20 cellular contexts compared by ENCODE assay signal in genomic region chr12:84950971-84951546, GRCh38. TPM values are rescaled to one million over a fixed set of nuclear protein-coding genes. Genes with fewer than 3 reads are reported as not detected.
DNase-seq lines count a peak whose midpoint lies in the region; ATAC-seq, FAIRE-seq and TF ChIP-seq lines count a peak whose summit lies in the region.
"Had no signal": no experiment of that assay in that cellular context is flagged by ENCODE, and none has a peak within 500 bp of the region (broad histone marks: within the 10 kb centered on the region; RNA-seq: fewer than 3 reads in every experiment).

No MANE protein-coding gene starts in this region.

- no peak overlapping the region for H3K4me3 ChIP-seq in HCT116 (replicated peaks in 1 of 2; ENCODE audit: low read depth in 1 of 2, low read length in 2 of 2)
- no peak overlapping the region for H3K4me3 ChIP-seq in H1 (ENCODE audit: extremely low read depth in 1 of 4, insufficient read depth in 2 of 4, low read depth in 3 of 4, low read length in 4 of 4)
- H3K4me3 ChIP-seq in neural progenitor cell, result no peak overlapping the region
- H3K4me3 ChIP-seq: A549, SJSA1 had no signal

- H3F3A ChIP-seq in neural progenitor cell (ENCODE audit: low read depth), result no peaks in the 10 kb centered on the region

- peak; percentile 4 for DNase-seq in ELR (ENCODE audit: low read depth)
- no peak for DNase-seq in HCT116 (ENCODE audit: low read depth, low spot score)
- DNase-seq in H1 (ENCODE audit: low read depth in 1 of 2, low spot score in 2 of 2), result no peak
- no peak for DNase-seq in neural progenitor cell (ENCODE audit: low spot score)
- DNase-seq in activated CD4-positive, alpha-beta memory T cell treated with anti-CD3 and anti-CD28 coated beads, Interleukin-2, amount 10 ng/mL, durations not matched to agents 7 days and 5 days, result no peak
- DNase-seq in Ammon's horn (ENCODE audit: low spot score), result no peak
- no peak for DNase-seq in activated CD4-positive, alpha-beta T cell treated with anti-CD3 and anti-CD28 coated beads, Interleukin-2, amount 50 U/mL, for 4 hours
- DNase-seq: CD4-positive, CD25-positive, alpha-beta regulatory T cell; DMS79; HCEC 1CT; NCI-H1694 treated with DMSO at 0.1 percent for 48 hours; NCI-H2081 treated with DMSO at 0.1 percent for 48 hours; NCI-H2171 treated with DMSO at 0.1 percent for 48 hours; NCI-H446; NCI-H526; OCI-M1 had no signal

- no peak overlapping the region for H3K23ac ChIP-seq in H1 (ENCODE audit: insufficient read length)

- H3K36me3 Mint-ChIP-seq in neural progenitor cell, result no peaks in the 10 kb centered on the region
- no peaks in the 10 kb centered on the region for H3K36me3 Mint-ChIP-seq in activated CD4-positive, alpha-beta memory T cell treated with anti-CD3 and anti-CD28 coated beads, Interleukin-2, amount 10 ng/mL, durations not matched to agents 7 days and 5 days (ENCODE audit: low read depth)
- H3K36me3 Mint-ChIP-seq: CD4-positive, CD25-positive, alpha-beta regulatory T cell; IgD-negative memory B cell had no signal

- H3K27me3 Mint-ChIP-seq in neural progenitor cell (ENCODE audit: insufficient read depth, low read depth), result no peaks in the 10 kb centered on the region
- no peaks in the 10 kb centered on the region for H3K27me3 Mint-ChIP-seq in activated CD4-positive, alpha-beta memory T cell treated with anti-CD3 and anti-CD28 coated beads, Interleukin-2, amount 10 ng/mL, durations not matched to agents 7 days and 5 days
- H3K27me3 Mint-ChIP-seq: CD4-positive, CD25-positive, alpha-beta regulatory T cell; IgD-negative memory B cell had no signal

- no peak for TF ChIP-seq EP300 in H1 (IDR thresholded peaks at IDR 0.05; ENCODE audit: borderline replicate concordance in 1 of 2, low read depth in 2 of 2, low read length in 2 of 2)

- no peak overlapping the region for H3K14ac ChIP-seq in H1 (ENCODE audit: insufficient read length)

- peak overlapping the region; percentile 69 for H2AFZ ChIP-seq in HCT116 (ENCODE audit: low read depth, low read length, poor library complexity, severe bottlenecking)
- H2AFZ ChIP-seq in H1 (ENCODE audit: low read length), result peak overlapping the region; percentile 64
- peak overlapping the region; percentile 53 for H2AFZ ChIP-seq in neural progenitor cell (replicated peaks)

- no peaks in the 10 kb centered on the region for H3K36me3 ChIP-seq in HCT116 (ENCODE audit: control insufficient read depth in 1 of 2, insufficient read depth in 2 of 2, low read length in 2 of 2)
- no peaks in the 10 kb centered on the region for H3K36me3 ChIP-seq in H1 (ENCODE audit: control insufficient read depth in 2 of 4, insufficient read depth in 4 of 4, low read length in 3 of 4)
- no peaks in the 10 kb centered on the region for H3K36me3 ChIP-seq in neural progenitor cell
- H3K36me3 ChIP-seq: SJSA1 had no signal

- no peak overlapping the region for H3K4ac ChIP-seq in H1 (replicated peaks; ENCODE audit: insufficient read length, low read depth, low read length)

- no peak overlapping the region for H2BK120ac ChIP-seq in H1 (replicated peaks; ENCODE audit: low read depth, low read length)

- H3K27ac Mint-ChIP-seq in neural progenitor cell, result no peak overlapping the region
- no peak overlapping the region for H3K27ac Mint-ChIP-seq in activated CD4-positive, alpha-beta memory T cell treated with anti-CD3 and anti-CD28 coated beads, Interleukin-2, amount 10 ng/mL, durations not matched to agents 7 days and 5 days
- H3K27ac Mint-ChIP-seq: CD4-positive, CD25-positive, alpha-beta regulatory T cell; IgD-negative memory B cell had no signal

- H4K20me1 ChIP-seq in HCT116 (ENCODE audit: insufficient read depth), result no peaks in the 10 kb centered on the region
- no peaks in the 10 kb centered on the region for H4K20me1 ChIP-seq in H1 (replicated peaks in 1 of 2; ENCODE audit: control insufficient read depth in 1 of 2, insufficient read depth in 2 of 2, low read length in 2 of 2)
- no peaks in the 10 kb centered on the region for H4K20me1 ChIP-seq in neural progenitor cell (ENCODE audit: low read depth)

- H4K91ac ChIP-seq in H1 (replicated peaks; ENCODE audit: insufficient read length, low read length), result no peak overlapping the region

- ATAC-seq in HCT116, result no peak
- ATAC-seq: A549, Right ventricle myocardium inferior had no signal

- no peak for TF ChIP-seq POLR2A in HCT116 (IDR thresholded peaks at IDR 0.05; ENCODE audit: borderline replicate concordance, extremely low read depth, insufficient read depth, insufficient read length)
- TF ChIP-seq POLR2A in H1 (IDR thresholded peaks at IDR 0.05; ENCODE audit: control extremely low read depth in 1 of 2, low read depth in 2 of 2, low read length in 2 of 2), result no peak

- H3K9ac ChIP-seq in HCT116 (ENCODE audit: low read length), result no peak overlapping the region
- H3K9ac ChIP-seq in H1 (replicated peaks in 1 of 4; ENCODE audit: extremely low read depth in 1 of 4, low read depth in 3 of 4, low read length in 3 of 4), result no peak overlapping the region
- no peak overlapping the region for H3K9ac ChIP-seq in neural progenitor cell

- H3K27me3 ChIP-seq in HCT116 (ENCODE audit: insufficient read depth, low read length) (no peaks in the 10 kb centered on the region), H1 (replicated peaks in 1 of 4; ENCODE audit: control insufficient read depth in 3 of 4, extremely low read depth in 1 of 4, insufficient read depth in 3 of 4, low read length in 3 of 4) (no peaks in the 10 kb centered on the region), neural progenitor cell (no peaks in the 10 kb centered on the region)
- H3K27me3 ChIP-seq: SJSA1 had no signal

- no peak overlapping the region for H4K8ac ChIP-seq in H1 (ENCODE audit: extremely low read depth, insufficient read depth, low read length)

- no peak overlapping the region for H2AK5ac ChIP-seq in H1 (ENCODE audit: low read depth, low read length)

- H3K56ac ChIP-seq in H1 (replicated peaks; ENCODE audit: insufficient read length, low read depth, low read length), result no peak overlapping the region

- no peaks in the 10 kb centered on the region for H3K9me3 ChIP-seq in HCT116 (ENCODE audit: control insufficient read depth in 1 of 2, insufficient read depth in 1 of 2, low read depth in 1 of 2, low read length in 2 of 2)
- H3K9me3 ChIP-seq in H1 (ENCODE audit: insufficient read depth in 2 of 2, low read depth in 1 of 2, low read length in 1 of 2), result no peaks in the 10 kb centered on the region
- H3K9me3 ChIP-seq in neural progenitor cell (ENCODE audit: low read depth), result no peaks in the 10 kb centered on the region
- H3K9me3 ChIP-seq: A549, SJSA1 had no signal

- BruUV-seq in HCT116 (replicated peaks; lab: Mats Ljungman, UMichigan), result no TSS peak

- no peak overlapping the region for H3K4me2 ChIP-seq in HCT116 (ENCODE audit: low read length)
- H3K4me2 ChIP-seq in H1 (ENCODE audit: insufficient read depth in 1 of 2, low read depth in 2 of 2, low read length in 2 of 2), result no peak overlapping the region
- H3K4me2 ChIP-seq in neural progenitor cell, result no peak overlapping the region
- H3K4me2 ChIP-seq: A549 had no signal

- H3K4me3 Mint-ChIP-seq in neural progenitor cell, result no peak overlapping the region
- H3K4me3 Mint-ChIP-seq in activated CD4-positive, alpha-beta memory T cell treated with anti-CD3 and anti-CD28 coated beads, Interleukin-2, amount 10 ng/mL, durations not matched to agents 7 days and 5 days, result no peak overlapping the region
- H3K4me3 Mint-ChIP-seq: CD4-positive, CD25-positive, alpha-beta regulatory T cell; IgD-negative memory B cell had no signal

- H3K27ac ChIP-seq in HCT116 (ENCODE audit: low read depth, low read length) (no peak overlapping the region), H1 (ENCODE audit: low read depth, low read length) (no peak overlapping the region), neural progenitor cell (no peak overlapping the region)
- H3K27ac ChIP-seq: A549, SJSA1 had no signal

- CTCF ChIA-PET in HCT116 (lab: Charles Lee) (no interaction called here), H1 (lab: Charles Lee; ENCODE audit: partially characterized antibody) (interaction anchor here (1.2 kb wide), 1 partner anchor 12 kb away, joined by 3 read pairs; no protein-coding TSS in a partner anchor)
- CTCF ChIA-PET in activated CD4-positive, alpha-beta memory T cell treated with anti-CD3 and anti-CD28 coated beads, Interleukin-2, amount 10 ng/mL, durations not matched to agents 7 days and 5 days (lab: Charles Lee), result no interaction called here

- no peak for FAIRE-seq in H1 (lab: Jason Lieb, UNC)
- FAIRE-seq: A549 had no signal

- no peaks in the 10 kb centered on the region for H3K79me1 ChIP-seq in H1 (ENCODE audit: low read depth, low read length)

- H3K18ac ChIP-seq in H1 (ENCODE audit: extremely low read depth, low read length), result no peak overlapping the region

- no peaks in the 10 kb centered on the region for H3K9me3 Mint-ChIP-seq in neural progenitor cell
- H3K9me3 Mint-ChIP-seq in activated CD4-positive, alpha-beta memory T cell treated with anti-CD3 and anti-CD28 coated beads, Interleukin-2, amount 10 ng/mL, durations not matched to agents 7 days and 5 days, result no peaks in the 10 kb centered on the region

- no peaks in the 10 kb centered on the region for H3K9me2 ChIP-seq in HCT116 (ENCODE audit: insufficient read depth)

- TF ChIP-seq RAD21 in HCT116 (IDR thresholded peaks at IDR 0.05; ENCODE audit: low read depth), result no peak
- no peak for TF ChIP-seq RAD21 in H1 (IDR thresholded peaks at IDR 0.05 in 1 of 2, conservative IDR thresholded peaks at IDR 0.05 in 1 of 2; ENCODE audit: low read depth in 2 of 2, low read length in 2 of 2)

- no peaks in the 10 kb centered on the region for H3K23me2 ChIP-seq in H1 (ENCODE audit: low read depth, low read length)

- 91% methylated on average over 3 of the region's 3 CpGs; no CpG with 5 or more reads in 1 of the 2 experiments for WGBS in H1 (ENCODE audit: extremely low coverage in 1 of 2, insufficient coverage in 1 of 2, insufficient read length in 1 of 2, insufficient replicate concordance in 2 of 2, low coverage in 1 of 2, low lambda C conversion rate in 2 of 2, missing lambda C conversion rate in 1 of 2), 2 experiments

- H3K79me2 ChIP-seq in HCT116 (ENCODE audit: insufficient read depth, low read length) (no peaks in the 10 kb centered on the region), H1 (ENCODE audit: control insufficient read depth in 1 of 2, insufficient read depth in 2 of 2, low read length in 2 of 2) (no peaks in the 10 kb centered on the region), neural progenitor cell (ENCODE audit: low read depth) (no peaks in the 10 kb centered on the region)

- no peak overlapping the region for H2BK20ac ChIP-seq in H1 (ENCODE audit: low read length)

- H3K4me1 ChIP-seq in HCT116 (ENCODE audit: control insufficient read depth in 1 of 2, insufficient read depth in 2 of 2, low read length in 2 of 2) (no peaks in the 10 kb centered on the region), H1 (replicated peaks in 1 of 4; ENCODE audit: control insufficient read depth in 3 of 4, insufficient read depth in 4 of 4, low read length in 3 of 4) (no peaks in the 10 kb centered on the region), neural progenitor cell (no peaks in the 10 kb centered on the region)
- H3K4me1 ChIP-seq: A549, SJSA1 had no signal

- no peaks in the 10 kb centered on the region for H3K4me1 Mint-ChIP-seq in neural progenitor cell
- no peaks in the 10 kb centered on the region for H3K4me1 Mint-ChIP-seq in activated CD4-positive, alpha-beta memory T cell treated with anti-CD3 and anti-CD28 coated beads, Interleukin-2, amount 10 ng/mL, durations not matched to agents 7 days and 5 days
- H3K4me1 Mint-ChIP-seq: CD4-positive, CD25-positive, alpha-beta regulatory T cell; IgD-negative memory B cell had no signal

- RAD21 ChIA-PET in HCT116 (lab: Charles Lee; ENCODE audit: low non-redundant PET in 1 of 2, low total read pairs in 2 of 2, uncharacterized antibody in 2 of 2, unreplicated experiment in 2 of 2), result no interaction called here

- intact Hi-C loops in HCT116 (cut with micrococcal nuclease), result no loop called here

- H2BK5ac ChIP-seq in H1 (ENCODE audit: low read depth, low read length), result no peak overlapping the region

- no peak overlapping the region for H2BK15ac ChIP-seq in H1 (ENCODE audit: low read length)

- TF ChIP-seq CTCF in HCT116 (IDR thresholded peaks at IDR 0.05 in 2 of 3, conservative IDR thresholded peaks at IDR 0.05 in 1 of 3; ENCODE audit: borderline replicate concordance in 1 of 3, insufficient read depth in 1 of 3, low read depth in 2 of 3, low read length in 2 of 3) (no peak), H1 (IDR thresholded peaks at IDR 0.05; ENCODE audit: control extremely low read depth in 1 of 3, insufficient read depth in 1 of 3, low read depth in 1 of 3, low read length in 3 of 3) (no peak), neural progenitor cell (IDR thresholded peaks at IDR 0.05) (no peak)

- H4K5ac ChIP-seq in H1 (ENCODE audit: insufficient read length, low read depth, low read length), result no peak overlapping the region

- H2BK12ac ChIP-seq in H1 (ENCODE audit: low read depth, low read length), result no peak overlapping the region

- POLR2A ChIA-PET in HCT116 (lab: Charles Lee) (no interaction called here), H1 (lab: Charles Lee; ENCODE audit: partially characterized antibody) (interaction anchor here (1.3 kb wide), 1 partner anchor 40 kb away, joined by 3 read pairs; no protein-coding TSS in a partner anchor)
- POLR2A ChIA-PET in activated CD4-positive, alpha-beta memory T cell treated with anti-CD3 and anti-CD28 coated beads, Interleukin-2, amount 10 ng/mL, durations not matched to agents 7 days and 5 days (lab: Charles Lee), result no interaction called here

RNA-seq across cellular contexts. Expression of gene SLC6A15, which starts 38.5 kb away (rescaled TPM):
- 0.07 TPM for total RNA-seq in HCT116 (2021; ENCODE audit: unreplicated experiment)
- polyA plus RNA-seq in HCT116 (2012), result not detected in 2 replicates
- total RNA-seq in H1 (2021; fragmentation: NEBNext Ultra II Directional; extraction: Animal tissue kit (Norgen Biotek cat#: 25700)), result 38.1 and 42.0 TPM in 2 replicates
- 1.8 and 3.1 TPM in 2 replicates for polyA plus RNA-seq in H1 (2011; rRNA removed)
- 3.6 TPM for polyA plus RNA-seq in H1 (2011; cell fraction: cytosol; rRNA removed)
- 3.4 TPM for polyA plus RNA-seq in H1 (2011; cell fraction: nucleus; rRNA removed)
- polyA plus RNA-seq in H1 (2012, experiment 1 of 2), result 11.6 to 20.9 TPM (median 13.7 TPM) in 4 replicates
- polyA plus RNA-seq in H1 (2012, experiment 2 of 2), result 0.94 TPM
- 17.5 TPM for polyA plus RNA-seq in H1 (2013, experiment 1 of 2)
- polyA plus RNA-seq in H1 (2013, experiment 2 of 2), result 19.1 TPM
- polyA minus RNA-seq in H1 (2011; rRNA and poly(A)+ RNA removed), result 4.2 and 5.6 TPM in 2 replicates
- 6.1 TPM for polyA minus RNA-seq in H1 (2011; cell fraction: cytosol; rRNA and poly(A)+ RNA removed)
- 22.2 TPM for polyA minus RNA-seq in H1 (2011; cell fraction: nucleus; rRNA and poly(A)+ RNA removed)
- 15.1 and 25.4 TPM in 2 replicates for total RNA-seq in neural progenitor cell (ENCODE audit: low replicate concordance)
- total RNA-seq in activated CD4-positive, alpha-beta memory T cell treated with anti-CD3 and anti-CD28 coated beads, Interleukin-2, amount 10 ng/mL, durations not matched to agents 7 days and 5 days, result not detected
- total RNA-seq: CD4-positive, CD25-positive, alpha-beta regulatory T cell; Right ventricle myocardium inferior had no signal
- polyA plus RNA-seq: CD4-positive, CD25-positive, alpha-beta regulatory T cell; IgD-negative memory B cell had no signal

Comparison
In these comparisons a context has a peak if more than half of its experiments do, and no peak if none do; other contexts are left out.
1. RNA of gene SLC6A15, which starts 38.5 kb away (total RNA-seq): 38.1 to 42.0 TPM in H1 and 15.1 to 25.4 TPM in neural progenitor cell; 0.07 TPM in HCT116 (single experiment) and not detected in activated CD4-positive, alpha-beta memory T cell treated with anti-CD3 and anti-CD28 coated beads, Interleukin-2, amount 10 ng/mL, durations not matched to agents 7 days and 5 days; every median in the first group is over 10 times any median in the second.
2. Peak in every context shown above with its lines, with median percentiles within 50 percentile points of each other: H2AFZ ChIP-seq.